1 cellular context compared by ENCODE assay signal in the genomic region with DNA sequence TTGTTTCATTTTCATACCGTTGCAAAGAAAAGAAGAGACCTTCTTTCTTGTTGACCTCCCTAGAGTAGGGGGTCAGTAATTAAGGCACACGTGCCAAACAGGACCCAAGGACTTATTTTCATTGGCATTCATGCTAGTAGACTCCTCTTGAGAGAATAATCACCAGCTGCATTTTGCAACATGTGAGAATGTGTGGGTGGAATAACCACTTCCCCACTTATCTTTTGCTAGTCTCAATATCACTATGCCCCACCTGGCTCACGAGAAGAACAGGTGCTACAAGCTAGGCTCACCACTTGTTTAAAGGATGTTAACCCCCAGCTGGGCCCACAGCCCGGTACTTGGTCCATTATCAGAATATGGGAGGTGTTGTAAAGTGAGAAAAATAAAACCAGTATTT.
TF ChIP-seq lines count a peak whose summit lies in the region.

No MANE protein-coding gene starts in this region.

TF ChIP-seq in K562, 482 proteins besides CTCF, POLR2A, EP300 and RAD21 (continued from another document):
- TF ChIP-seq PCBP2 (IDR thresholded peaks at IDR 0.05; ENCODE audit: low read depth, low read length, poor library complexity, severe bottlenecking) (no peak), ZEB2 (IDR thresholded peaks at IDR 0.05) (0 out of 2 replicates have a peak, but pooled peaks have one; percentile 31), BCOR (IDR thresholded peaks at IDR 0.05) (no peak), ZNF830 (CRISPR knock-in tag; IDR thresholded peaks at IDR 0.05) (no peak), ZNF174 (CRISPR knock-in tag; IDR thresholded peaks at IDR 0.05) (no peak), HNRNPH1 (optimal IDR thresholded peaks at IDR 0.05; ENCODE audit: low read depth, low read length) (no peak), ARID1B (IDR thresholded peaks at IDR 0.05) (peak; percentile 38), STAG1 (CRISPR knock-in tag; IDR thresholded peaks at IDR 0.05; ENCODE audit: borderline replicate concordance) (no peak), CHD2 (IDR thresholded peaks at IDR 0.05; ENCODE audit: low read depth, low read length) (no peak), HNRNPLL (IDR thresholded peaks at IDR 0.05; ENCODE audit: low read depth, low read length, poor library complexity, severe bottlenecking) (no peak), GABPA (tag; conservative IDR thresholded peaks at IDR 0.05; ENCODE audit: low read depth) (no peak), HMBOX1 (IDR thresholded peaks at IDR 0.05) (peak; percentile 21; the same call in 1 of the 2 replicates), MCM3 (IDR thresholded peaks at IDR 0.05) (no peak), ZFP30 (CRISPR knock-in tag; IDR thresholded peaks at IDR 0.05; ENCODE audit: borderline replicate concordance) (no peak), STAT5A (IDR thresholded peaks at IDR 0.05; ENCODE audit: borderline replicate concordance, low read length) (peak; percentile 14; the same call in 1 of the 2 replicates), SMARCC2 (IDR thresholded peaks at IDR 0.05; ENCODE audit: low read depth) (no peak), CEBPB (tag; IDR thresholded peaks at IDR 0.05) (0 out of 2 replicates have a peak, but pooled peaks have one; percentile 9), TAL1 (IDR thresholded peaks at IDR 0.05) (peak; percentile 47; the same call in 1 of the 2 replicates), TEAD4 (IDR thresholded peaks at IDR 0.05; ENCODE audit: low read length) (peak; percentile 86), TEAD4 (CRISPR knock-in tag; IDR thresholded peaks at IDR 0.05; ENCODE audit: borderline replicate concordance) (no peak)
